Comparison of ENCODE assay signal across 1 cellular context in the genomic region with DNA sequence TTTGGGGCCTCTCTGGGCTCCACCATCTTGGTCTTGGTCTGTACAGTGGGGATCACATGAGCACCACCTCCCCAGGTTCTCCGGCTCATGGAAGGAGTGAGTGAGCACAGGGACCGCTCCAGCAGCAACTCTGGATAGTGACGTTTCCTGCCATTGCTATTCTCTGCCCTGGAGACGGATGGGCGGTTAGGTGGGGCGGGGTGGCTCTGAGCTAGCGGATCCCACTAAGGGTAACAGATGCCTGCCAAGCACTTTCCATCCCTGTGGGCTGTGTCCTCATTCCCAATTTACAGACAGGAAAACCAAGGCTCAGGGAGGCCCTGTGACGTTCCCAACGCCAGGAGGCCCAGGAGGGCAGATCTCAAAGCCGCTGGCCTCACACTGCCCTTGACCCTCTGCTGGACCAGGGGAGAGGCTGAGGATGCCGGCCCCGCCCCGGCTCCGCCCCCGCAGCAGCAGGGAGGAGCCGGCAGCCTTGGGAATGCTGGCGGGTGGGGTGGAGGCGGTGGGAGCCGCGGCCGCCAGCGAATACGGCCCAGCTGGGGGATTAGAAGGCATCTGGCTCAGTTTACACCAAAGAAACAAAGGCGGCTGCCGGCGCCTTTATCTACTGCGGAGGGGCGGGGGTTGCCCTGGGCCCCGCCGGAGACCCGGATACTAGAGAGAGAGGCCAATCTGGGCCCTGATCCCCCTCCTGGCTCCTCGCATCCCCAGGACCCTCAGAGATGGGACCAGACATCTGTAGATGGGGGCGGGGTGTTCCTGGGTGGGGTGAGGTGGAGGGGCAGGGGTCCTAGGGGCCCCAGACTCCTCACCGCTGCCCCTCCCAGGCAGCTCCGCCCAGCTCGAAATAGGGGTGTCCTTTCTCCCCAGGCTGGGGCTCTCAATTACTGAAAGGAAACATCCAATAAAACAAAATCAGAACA.
TF ChIP-seq lines count a peak whose summit lies in the region.

No MANE protein-coding gene starts in this region.

TF ChIP-seq in K562, 482 proteins besides CTCF, POLR2A, EP300 and RAD21 (continued from another document and continues in another):
- TF ChIP-seq HMBOX1 (IDR thresholded peaks at IDR 0.05): no peak
- TF ChIP-seq CBFA2T3 (IDR thresholded peaks at IDR 0.05): no peak
- no peak for TF ChIP-seq NFIX (CRISPR knock-in tag; IDR thresholded peaks at IDR 0.05; ENCODE audit: low read depth)
- no peak for TF ChIP-seq NFYB (IDR thresholded peaks at IDR 0.05; ENCODE audit: extremely low read depth, insufficient read length)
- TF ChIP-seq ZFPM2 (CRISPR knock-in tag; IDR thresholded peaks at IDR 0.05): no peak
- TF ChIP-seq EP400 (IDR thresholded peaks at IDR 0.05): no peak
- TF ChIP-seq, protein P1, sequence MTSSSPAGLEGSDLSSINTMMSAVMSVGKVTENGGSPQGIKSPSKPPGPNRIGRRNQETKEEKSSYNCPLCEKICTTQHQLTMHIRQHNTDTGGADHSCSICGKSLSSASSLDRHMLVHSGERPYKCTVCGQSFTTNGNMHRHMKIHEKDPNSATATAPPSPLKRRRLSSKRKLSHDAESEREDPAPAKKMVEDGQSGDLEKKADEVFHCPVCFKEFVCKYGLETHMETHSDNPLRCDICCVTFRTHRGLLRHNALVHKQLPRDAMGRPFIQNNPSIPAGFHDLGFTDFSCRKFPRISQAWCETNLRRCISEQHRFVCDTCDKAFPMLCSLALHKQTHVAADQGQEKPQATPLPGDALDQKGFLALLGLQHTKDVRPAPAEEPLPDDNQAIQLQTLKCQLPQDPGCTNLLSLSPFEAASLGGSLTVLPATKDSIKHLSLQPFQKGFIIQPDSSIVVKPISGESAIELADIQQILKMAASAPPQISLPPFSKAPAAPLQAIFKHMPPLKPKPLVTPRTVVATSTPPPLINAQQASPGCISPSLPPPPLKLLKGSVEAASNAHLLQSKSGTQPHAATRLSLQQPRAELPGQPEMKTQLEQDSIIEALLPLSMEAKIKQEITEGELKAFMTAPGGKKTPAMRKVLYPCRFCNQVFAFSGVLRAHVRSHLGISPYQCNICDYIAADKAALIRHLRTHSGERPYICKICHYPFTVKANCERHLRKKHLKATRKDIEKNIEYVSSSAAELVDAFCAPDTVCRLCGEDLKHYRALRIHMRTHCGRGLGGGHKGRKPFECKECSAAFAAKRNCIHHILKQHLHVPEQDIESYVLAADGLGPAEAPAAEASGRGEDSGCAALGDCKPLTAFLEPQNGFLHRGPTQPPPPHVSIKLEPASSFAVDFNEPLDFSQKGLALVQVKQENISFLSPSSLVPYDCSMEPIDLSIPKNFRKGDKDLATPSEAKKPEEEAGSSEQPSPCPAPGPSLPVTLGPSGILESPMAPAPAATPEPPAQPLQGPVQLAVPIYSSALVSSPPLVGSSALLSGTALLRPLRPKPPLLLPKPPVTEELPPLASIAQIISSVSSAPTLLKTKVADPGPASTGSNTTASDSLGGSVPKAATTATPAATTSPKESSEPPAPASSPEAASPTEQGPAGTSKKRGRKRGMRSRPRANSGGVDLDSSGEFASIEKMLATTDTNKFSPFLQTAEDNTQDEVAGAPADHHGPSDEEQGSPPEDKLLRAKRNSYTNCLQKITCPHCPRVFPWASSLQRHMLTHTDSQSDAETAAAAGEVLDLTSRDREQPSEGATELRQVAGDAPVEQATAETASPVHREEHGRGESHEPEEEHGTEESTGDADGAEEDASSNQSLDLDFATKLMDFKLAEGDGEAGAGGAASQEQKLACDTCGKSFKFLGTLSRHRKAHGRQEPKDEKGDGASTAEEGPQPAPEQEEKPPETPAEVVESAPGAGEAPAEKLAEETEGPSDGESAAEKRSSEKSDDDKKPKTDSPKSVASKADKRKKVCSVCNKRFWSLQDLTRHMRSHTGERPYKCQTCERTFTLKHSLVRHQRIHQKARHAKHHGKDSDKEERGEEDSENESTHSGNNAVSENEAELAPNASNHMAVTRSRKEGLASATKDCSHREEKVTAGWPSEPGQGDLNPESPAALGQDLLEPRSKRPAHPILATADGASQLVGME (CRISPR knock-in tag; IDR thresholded peaks at IDR 0.05): 0 out of 2 replicates have a peak, but pooled peaks have one; percentile 63
- no peak for TF ChIP-seq MCM3 (IDR thresholded peaks at IDR 0.05)
- TF ChIP-seq ZNF77 (CRISPR knock-in tag; IDR thresholded peaks at IDR 0.05): no peak
- peak; percentile 53; the same call in 1 of the 2 replicates for TF ChIP-seq ESRRA (IDR thresholded peaks at IDR 0.05; ENCODE audit: borderline replicate concordance, low read depth)
- TF ChIP-seq TSHZ1 (CRISPR knock-in tag; IDR thresholded peaks at IDR 0.05): no peak
- no peak for TF ChIP-seq ZNF830 (CRISPR knock-in tag; IDR thresholded peaks at IDR 0.05)
- TF ChIP-seq, protein P2, sequence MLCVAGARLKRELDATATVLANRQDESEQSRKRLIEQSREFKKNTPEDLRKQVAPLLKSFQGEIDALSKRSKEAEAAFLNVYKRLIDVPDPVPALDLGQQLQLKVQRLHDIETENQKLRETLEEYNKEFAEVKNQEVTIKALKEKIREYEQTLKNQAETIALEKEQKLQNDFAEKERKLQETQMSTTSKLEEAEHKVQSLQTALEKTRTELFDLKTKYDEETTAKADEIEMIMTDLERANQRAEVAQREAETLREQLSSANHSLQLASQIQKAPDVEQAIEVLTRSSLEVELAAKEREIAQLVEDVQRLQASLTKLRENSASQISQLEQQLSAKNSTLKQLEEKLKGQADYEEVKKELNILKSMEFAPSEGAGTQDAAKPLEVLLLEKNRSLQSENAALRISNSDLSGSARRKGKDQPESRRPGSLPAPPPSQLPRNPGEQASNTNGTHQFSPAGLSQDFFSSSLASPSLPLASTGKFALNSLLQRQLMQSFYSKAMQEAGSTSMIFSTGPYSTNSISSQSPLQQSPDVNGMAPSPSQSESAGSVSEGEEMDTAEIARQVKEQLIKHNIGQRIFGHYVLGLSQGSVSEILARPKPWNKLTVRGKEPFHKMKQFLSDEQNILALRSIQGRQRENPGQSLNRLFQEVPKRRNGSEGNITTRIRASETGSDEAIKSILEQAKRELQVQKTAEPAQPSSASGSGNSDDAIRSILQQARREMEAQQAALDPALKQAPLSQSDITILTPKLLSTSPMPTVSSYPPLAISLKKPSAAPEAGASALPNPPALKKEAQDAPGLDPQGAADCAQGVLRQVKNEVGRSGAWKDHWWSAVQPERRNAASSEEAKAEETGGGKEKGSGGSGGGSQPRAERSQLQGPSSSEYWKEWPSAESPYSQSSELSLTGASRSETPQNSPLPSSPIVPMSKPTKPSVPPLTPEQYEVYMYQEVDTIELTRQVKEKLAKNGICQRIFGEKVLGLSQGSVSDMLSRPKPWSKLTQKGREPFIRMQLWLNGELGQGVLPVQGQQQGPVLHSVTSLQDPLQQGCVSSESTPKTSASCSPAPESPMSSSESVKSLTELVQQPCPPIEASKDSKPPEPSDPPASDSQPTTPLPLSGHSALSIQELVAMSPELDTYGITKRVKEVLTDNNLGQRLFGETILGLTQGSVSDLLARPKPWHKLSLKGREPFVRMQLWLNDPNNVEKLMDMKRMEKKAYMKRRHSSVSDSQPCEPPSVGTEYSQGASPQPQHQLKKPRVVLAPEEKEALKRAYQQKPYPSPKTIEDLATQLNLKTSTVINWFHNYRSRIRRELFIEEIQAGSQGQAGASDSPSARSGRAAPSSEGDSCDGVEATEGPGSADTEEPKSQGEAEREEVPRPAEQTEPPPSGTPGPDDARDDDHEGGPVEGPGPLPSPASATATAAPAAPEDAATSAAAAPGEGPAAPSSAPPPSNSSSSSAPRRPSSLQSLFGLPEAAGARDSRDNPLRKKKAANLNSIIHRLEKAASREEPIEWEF (CRISPR knock-in tag; IDR thresholded peaks at IDR 0.05): no peak
- TF ChIP-seq, protein P3, sequence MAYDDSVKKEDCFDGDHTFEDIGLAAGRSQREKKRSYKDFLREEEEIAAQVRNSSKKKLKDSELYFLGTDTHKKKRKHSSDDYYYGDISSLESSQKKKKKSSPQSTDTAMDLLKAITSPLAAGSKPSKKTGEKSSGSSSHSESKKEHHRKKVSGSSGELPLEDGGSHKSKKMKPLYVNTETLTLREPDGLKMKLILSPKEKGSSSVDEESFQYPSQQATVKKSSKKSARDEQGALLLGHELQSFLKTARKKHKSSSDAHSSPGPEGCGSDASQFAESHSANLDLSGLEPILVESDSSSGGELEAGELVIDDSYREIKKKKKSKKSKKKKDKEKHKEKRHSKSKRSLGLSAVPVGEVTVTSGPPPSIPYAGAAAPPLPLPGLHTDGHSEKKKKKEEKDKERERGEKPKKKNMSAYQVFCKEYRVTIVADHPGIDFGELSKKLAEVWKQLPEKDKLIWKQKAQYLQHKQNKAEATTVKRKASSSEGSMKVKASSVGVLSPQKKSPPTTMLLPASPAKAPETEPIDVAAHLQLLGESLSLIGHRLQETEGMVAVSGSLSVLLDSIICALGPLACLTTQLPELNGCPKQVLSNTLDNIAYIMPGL (CRISPR knock-in tag; IDR thresholded peaks at IDR 0.05): no peak
- TF ChIP-seq HMGN3 (IDR thresholded peaks at IDR 0.05; ENCODE audit: borderline replicate concordance, extremely low read depth, insufficient read length, low read depth, low read length): no peak
- TF ChIP-seq POLR2B (IDR thresholded peaks at IDR 0.05; ENCODE audit: low read depth, partially characterized antibody): no peak
- TF ChIP-seq MCM2 (IDR thresholded peaks at IDR 0.05; ENCODE audit: low read depth): no peak
- no peak for TF ChIP-seq PCBP1 (IDR thresholded peaks at IDR 0.05; ENCODE audit: low read depth, low read length, poor library complexity, severe bottlenecking)
- no peak for TF ChIP-seq ZFX (CRISPR knock-in tag; IDR thresholded peaks at IDR 0.05)
- no peak for TF ChIP-seq PHF20 (IDR thresholded peaks at IDR 0.05; ENCODE audit: partially characterized antibody)
- TF ChIP-seq KLF13 (tag; IDR thresholded peaks at IDR 0.05; ENCODE audit: borderline replicate concordance, low read depth): no peak
- 0 out of 4 replicates have a peak, but pooled peaks of 1 of the 2 experiments have one; percentile 19 for TF ChIP-seq MAZ (CRISPR knock-in tag; conservative IDR thresholded peaks at IDR 0.05 in 1 of 2, IDR thresholded peaks at IDR 0.05 in 1 of 2)
- no peak for TF ChIP-seq ERF (CRISPR knock-in tag; IDR thresholded peaks at IDR 0.05)
- TF ChIP-seq, protein P4, sequence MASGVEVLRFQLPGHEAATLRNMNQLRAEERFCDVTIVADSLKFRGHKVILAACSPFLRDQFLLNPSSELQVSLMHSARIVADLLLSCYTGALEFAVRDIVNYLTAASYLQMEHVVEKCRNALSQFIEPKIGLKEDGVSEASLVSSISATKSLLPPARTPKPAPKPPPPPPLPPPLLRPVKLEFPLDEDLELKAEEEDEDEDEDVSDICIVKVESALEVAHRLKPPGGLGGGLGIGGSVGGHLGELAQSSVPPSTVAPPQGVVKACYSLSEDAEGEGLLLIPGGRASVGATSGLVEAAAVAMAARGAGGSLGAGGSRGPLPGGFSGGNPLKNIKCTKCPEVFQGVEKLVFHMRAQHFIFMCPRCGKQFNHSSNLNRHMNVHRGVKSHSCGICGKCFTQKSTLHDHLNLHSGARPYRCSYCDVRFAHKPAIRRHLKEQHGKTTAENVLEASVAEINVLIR (CRISPR knock-in tag; IDR thresholded peaks at IDR 0.05): no peak
- TF ChIP-seq CBX1 (IDR thresholded peaks at IDR 0.05; ENCODE audit: low read depth): no peak
- no peak for TF ChIP-seq PML (IDR thresholded peaks at IDR 0.05; ENCODE audit: low read length)
- TF ChIP-seq CREB1 (IDR thresholded peaks at IDR 0.05): no peak
- TF ChIP-seq CREB1 (CRISPR knock-in tag; IDR thresholded peaks at IDR 0.05): no peak
- no peak for TF ChIP-seq ZBTB2 (IDR thresholded peaks at IDR 0.05)
- no peak for TF ChIP-seq SRSF1 (IDR thresholded peaks at IDR 0.05; ENCODE audit: low read depth, low read length)
- TF ChIP-seq ZNF589 (CRISPR knock-in tag; IDR thresholded peaks at IDR 0.05; ENCODE audit: low read depth): no peak
- no peak for TF ChIP-seq NEUROD1 (IDR thresholded peaks at IDR 0.05; ENCODE audit: borderline replicate concordance, low read depth, low read length, partially characterized antibody)
- no peak for TF ChIP-seq CBX8 (IDR thresholded peaks at IDR 0.05; ENCODE audit: borderline replicate concordance, extremely low read depth, low read depth, low read length, poor library complexity, severe bottlenecking)
